Comparison of ENCODE assay signal across 8 cellular contexts in genomic region chr5:142323480-142324376, GRCh38. TPM values are rescaled to one million over a fixed set of nuclear protein-coding genes. Genes with fewer than 3 reads are reported as not detected.
DNase-seq lines count a peak whose midpoint lies in the region; ATAC-seq and TF ChIP-seq lines count a peak whose summit lies in the region.

No MANE protein-coding gene starts in this region.

- H3K9me2 ChIP-seq in PC-3 (replicated peaks; ENCODE audit: low read length) = no peaks in the 10 kb centered on the region

- TF ChIP-seq POLR2A in vagina (IDR thresholded peaks at IDR 0.05) = no peak

- H3K36me3 ChIP-seq in PC-3 (ENCODE audit: low read depth, low read length) (peaks cover 10% of the 10 kb centered on the region; the same call in 1 of the 2 replicates), mesenchymal stem cell (ENCODE audit: control insufficient read depth in 1 of 2, insufficient read depth in 2 of 2, low read depth in 1 of 2, low read length in 2 of 2) (no peaks in the 10 kb centered on the region), vagina (no peaks in the 10 kb centered on the region)

- H4K20me1 ChIP-seq in PC-3 (ENCODE audit: low read length) = peaks cover 50% of the 10 kb centered on the region

- H2BK15ac ChIP-seq in mesenchymal stem cell (ENCODE audit: low read depth, poor library complexity, severe bottlenecking) = peak overlapping the region; percentile 92

- H2BK120ac ChIP-seq in mesenchymal stem cell (ENCODE audit: low read depth, low read length) = peak overlapping the region; percentile 9

- no peaks in the 10 kb centered on the region for H3K36me3 Mint-ChIP-seq in dendritic cell treated with granulocyte-macrophage colony-stimulating factor and Interleukin-4, amounts not matched to agents 40 ng/mL and 50 ng/mL, for 4 days (ENCODE audit: low read depth)

- H3K27ac ChIP-seq in PC-3 (ENCODE audit: low read length) (peak overlapping the region; percentile 99), mesenchymal stem cell (ENCODE audit: low read length, poor library complexity, severe bottlenecking) (peak overlapping the region; percentile 92), vagina (peak overlapping the region; percentile 66)

- ATAC-seq in PC-3 (no peak), GM18861 (IDR thresholded peaks at IDR 0.05; ENCODE audit: unreplicated experiment) (no peak), HG03457 (IDR thresholded peaks at IDR 0.05; ENCODE audit: unreplicated experiment) (no peak)

- H3K27me3 ChIP-seq in PC-3 (ENCODE audit: low read length) = no peaks in the 10 kb centered on the region
- no peaks in the 10 kb centered on the region for H3K27me3 ChIP-seq in mesenchymal stem cell (ENCODE audit: control insufficient read depth in 1 of 2, insufficient read depth in 1 of 2, low read length in 2 of 2)
- H3K27me3 ChIP-seq in vagina = no peaks in the 10 kb centered on the region

- H3K23ac ChIP-seq in mesenchymal stem cell (ENCODE audit: low read length in 2 of 2) = peak overlapping the region; percentile 63 to 83

- H3K9ac ChIP-seq in PC-3 (ENCODE audit: low read length) = peak overlapping the region; percentile 99
- peak overlapping the region; percentile 97 for H3K9ac ChIP-seq in mesenchymal stem cell (ENCODE audit: low read length)

- H3K27me3 Mint-ChIP-seq in dendritic cell treated with granulocyte-macrophage colony-stimulating factor and Interleukin-4, amounts not matched to agents 40 ng/mL and 50 ng/mL, for 4 days = peaks cover 95% of the 10 kb centered on the region

- BruUV-seq in PC-3 (replicated peaks; lab: Mats Ljungman, UMichigan) = TSS peak; percentile 27

- under 1% methylated on average over 35 of the region's 35 CpGs for WGBS in mesenchymal stem cell

- H3K4me2 ChIP-seq in PC-3 (ENCODE audit: low read length) = peak overlapping the region; percentile 100
- H3K4me2 ChIP-seq in mesenchymal stem cell (ENCODE audit: low read length, poor library complexity, severe bottlenecking) = peak overlapping the region; percentile 54

- H2BK12ac ChIP-seq in mesenchymal stem cell (ENCODE audit: low read length in 2 of 2) = peak overlapping the region in 1 of 2 experiments; percentile 64

- no peak overlapping the region for H3K27ac Mint-ChIP-seq in dendritic cell treated with granulocyte-macrophage colony-stimulating factor and Interleukin-4, amounts not matched to agents 40 ng/mL and 50 ng/mL, for 4 days

- H3K79me1 ChIP-seq in mesenchymal stem cell (replicated peaks; ENCODE audit: low read length, poor library complexity, severe bottlenecking) = no peaks in the 10 kb centered on the region

- intact Hi-C loops in PC-3 (cut with micrococcal nuclease) (loop anchor here (5.0 kb wide), 1 partner anchor 171 kb away; no protein-coding TSS in a partner anchor), vagina (cut with DNase I) (loop anchor here (5.0 kb wide), 1 partner anchor 334 kb away; no protein-coding TSS in a partner anchor)
- intact Hi-C loops in dendritic cell treated with granulocyte-macrophage colony-stimulating factor and Interleukin-4, amounts not matched to agents 40 ng/mL and 50 ng/mL, for 4 days (cut with micrococcal nuclease) = loop anchor here (10.0 kb wide), 1 partner anchor 221 kb away; no protein-coding TSS in a partner anchor

- no peak overlapping the region for H2AFZ ChIP-seq in PC-3 (ENCODE audit: low read length)
- no peak overlapping the region for H2AFZ ChIP-seq in mesenchymal stem cell (ENCODE audit: low read depth, low read length)

- peaks cover 30% of the 10 kb centered on the region for H3K4me1 Mint-ChIP-seq in dendritic cell treated with granulocyte-macrophage colony-stimulating factor and Interleukin-4, amounts not matched to agents 40 ng/mL and 50 ng/mL, for 4 days (ENCODE audit: low read depth)

- H3K4me1 ChIP-seq in PC-3 (ENCODE audit: insufficient read depth, low read length) = peaks cover 48% of the 10 kb centered on the region
- peaks cover 28% of the 10 kb centered on the region for H3K4me1 ChIP-seq in mesenchymal stem cell (ENCODE audit: control insufficient read depth, insufficient read depth, low read depth, low read length)
- peaks cover 62% of the 10 kb centered on the region for H3K4me1 ChIP-seq in vagina

- H2BK5ac ChIP-seq in mesenchymal stem cell (ENCODE audit: low read depth, low read length, poor library complexity, severe bottlenecking) = peak overlapping the region; percentile 85

- H3F3A ChIP-seq in PC-3 (ENCODE audit: low read length, unreplicated experiment) = no peaks in the 10 kb centered on the region

- H2AK5ac ChIP-seq in mesenchymal stem cell (ENCODE audit: low read length, severe bottlenecking) = no peak overlapping the region

- H4K91ac ChIP-seq in mesenchymal stem cell (ENCODE audit: low read length) = peak overlapping the region; percentile 94

- peak overlapping the region; percentile 89 to 98 for H3K4ac ChIP-seq in mesenchymal stem cell (ENCODE audit: low read depth in 1 of 2, low read length in 2 of 2)

- peak overlapping the region; percentile 92 to 99 for H3K14ac ChIP-seq in mesenchymal stem cell (ENCODE audit: low read length in 2 of 2)

- POLR2A ChIA-PET in PC-3 (lab: Charles Lee; ENCODE audit: unreplicated experiment) = interaction anchor here (0.6 kb wide), 1 partner anchor 8 kb away, joined by 3 read pairs; no protein-coding TSS in a partner anchor

- H3K9me3 ChIP-seq in PC-3 (ENCODE audit: low read length) (no peaks in the 10 kb centered on the region), mesenchymal stem cell (ENCODE audit: control insufficient read depth, low read length) (no peaks in the 10 kb centered on the region), vagina (no peaks in the 10 kb centered on the region)

- no peaks in the 10 kb centered on the region for H3K9me3 Mint-ChIP-seq in dendritic cell treated with granulocyte-macrophage colony-stimulating factor and Interleukin-4, amounts not matched to agents 40 ng/mL and 50 ng/mL, for 4 days

- peak overlapping the region; percentile 63 for H3K4me3 Mint-ChIP-seq in dendritic cell treated with granulocyte-macrophage colony-stimulating factor and Interleukin-4, amounts not matched to agents 40 ng/mL and 50 ng/mL, for 4 days

- DNase-seq in GM03348 (ENCODE audit: low spot score) (peak; percentile 59), PC-3 (peak; percentile 32), mesenchymal stem cell (peak; percentile 46), vagina (ENCODE audit: extremely low spot score in 2 of 2) (no peak), globus pallidus (ENCODE audit: low spot score) (no peak)

- CTCF ChIA-PET in PC-3 (lab: Charles Lee) = interaction anchor here (0.9 kb wide), 1 partner anchor 225 kb away, joined by 4 read pairs; no protein-coding TSS in a partner anchor

- TF ChIP-seq CTCF in PC-3 (conservative IDR thresholded peaks at IDR 0.05; ENCODE audit: low read depth, low read length) = no peak
- no peak for TF ChIP-seq CTCF in vagina (IDR thresholded peaks at IDR 0.05)

- H3K4me3 ChIP-seq in PC-3 (ENCODE audit: low read length) = peak overlapping the region; percentile 89
- H3K4me3 ChIP-seq in mesenchymal stem cell (ENCODE audit: insufficient read depth in 1 of 2, low read depth in 1 of 2, low read length in 2 of 2) = peak overlapping the region; percentile 87 to 97
- peak overlapping the region; percentile 57 for H3K4me3 ChIP-seq in vagina

- peaks cover 77% of the 10 kb centered on the region for H3K79me2 ChIP-seq in PC-3 (ENCODE audit: low read length)

- H4K8ac ChIP-seq in mesenchymal stem cell (ENCODE audit: low read length) = peak overlapping the region; percentile 79

- peak overlapping the region; percentile 99 for H3K18ac ChIP-seq in mesenchymal stem cell (ENCODE audit: low read depth in 1 of 2, low read length in 2 of 2)

RNA-seq across cellular contexts. Expression of gene SPRY4, which starts 1.1 kb away (rescaled TPM):
- total RNA-seq in PC-3 (2014; rRNA removed) (32.1 and 38.4 TPM in 2 replicates), vagina (13.5 TPM)
- 98.3 TPM for polyA plus RNA-seq in mesenchymal stem cell (2013, experiment 1 of 2)
- 95.2 TPM for polyA plus RNA-seq in mesenchymal stem cell (2013, experiment 2 of 2)

Comparison
In these comparisons a context has a peak if more than half of its experiments do, and no peak if none do; other contexts are left out.
1. DNase-seq: peak in GM03348 (single experiment), PC-3 (single experiment) and mesenchymal stem cell (single experiment); none in vagina (0 of 2) and globus pallidus (single experiment).
2. Peak in every context shown above with its lines, with median percentiles within 50 percentile points of each other: H3K27ac ChIP-seq and H3K4me3 ChIP-seq.